Comparison of ENCODE assay signal across 18 cellular contexts in the genomic region with DNA sequence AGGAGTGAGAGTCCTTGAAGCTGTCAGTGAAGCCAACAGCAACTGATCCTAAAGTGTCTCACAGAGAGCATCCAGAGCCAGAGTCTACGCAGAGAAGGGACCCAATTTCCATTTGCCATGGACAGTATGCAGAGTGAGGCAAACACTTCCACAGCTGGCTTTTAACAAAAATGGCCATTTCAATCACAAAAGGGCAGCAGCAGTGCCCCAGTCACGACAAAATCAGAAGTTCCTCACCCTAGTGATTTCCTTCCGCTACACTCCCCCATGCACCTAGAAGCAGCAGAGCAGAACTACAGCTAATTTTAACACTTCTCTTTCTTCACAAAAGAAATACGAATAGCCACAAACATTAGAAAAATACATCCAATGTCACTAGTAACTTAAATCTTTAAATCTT. TPM values are rescaled to one million over a fixed set of nuclear protein-coding genes. Genes with fewer than 3 reads are reported as not detected.
DNase-seq lines count a peak whose midpoint lies in the region; ATAC-seq lines count a peak whose summit lies in the region.
"Had no signal": no experiment of that assay in that cellular context is flagged by ENCODE, and none has a peak within 500 bp of the region (broad histone marks: within the 10 kb centered on the region; RNA-seq: fewer than 3 reads in every experiment).

No MANE protein-coding gene starts in this region.

- DNase-seq in iPS DF 6.9 (ENCODE audit: low read depth, low spot score) (peak; percentile 20), NCI-H524 treated with DMSO at 0.1 percent for 48 hours (lab: John Stamatoyannopoulos, UW) (no peak), putamen (ENCODE audit: low spot score) (no peak), HT-29 (ENCODE audit: low spot score) (no peak)
- DNase-seq in stimulated activated CD8-positive, alpha-beta memory T cell treated with anti-CD3 and anti-CD28 coated beads, Interleukin-4, amount 100 ng/mL, for 48 hours: no peak
- DNase-seq: activated CD4-positive, CD25-positive, alpha-beta regulatory T cell treated with anti-CD3 and anti-CD28 coated beads, Interleukin-2, amount 50 U/mL, for 72 hours; activated gamma-delta T cell; CD4-positive, CD25-positive, alpha-beta regulatory T cell; cerebellar nuclear complex; left cardiac atrium; NCI-H1092; NCI-H510A; SHP77 treated with DMSO at 0.1 percent for 48 hours had no signal

- H3K36me3 ChIP-seq in iPS DF 6.9 (ENCODE audit: control insufficient read depth, insufficient read depth, low read length): no peaks in the 10 kb centered on the region; the same call in 1 of the 2 replicates

- H3K9me3 ChIP-seq in iPS DF 6.9 (ENCODE audit: control insufficient read depth, insufficient read depth, low read length): no peaks in the 10 kb centered on the region; the same call in 1 of the 2 replicates

- H3K4me1 ChIP-seq in iPS DF 6.9 (ENCODE audit: control insufficient read depth, insufficient read depth, low read length): peaks cover 12% of the 10 kb centered on the region

- WGBS in iPS DF 6.9 (ENCODE audit: insufficient coverage, insufficient read length): no CpG with 5 or more reads among the region's 4 CpGs

- no peaks in the 10 kb centered on the region for H3K27me3 ChIP-seq in iPS DF 6.9 (ENCODE audit: control insufficient read depth, insufficient read depth, low read length)

- no peak overlapping the region for H3K27ac ChIP-seq in iPS DF 6.9 (ENCODE audit: low read length)
- H3K27ac ChIP-seq: HL-60 had no signal

- peak; percentile 50 for ATAC-seq in GM18498 (IDR thresholded peaks at IDR 0.05; ENCODE audit: unreplicated experiment)
- ATAC-seq in GM21526 (IDR thresholded peaks at IDR 0.05; ENCODE audit: low FRiP score, unreplicated experiment): peak; percentile 56
- ATAC-seq in HG03354 (IDR thresholded peaks at IDR 0.05; ENCODE audit: poor library complexity, severe bottlenecking, unreplicated experiment): peak; percentile 67
- ATAC-seq: left cardiac atrium had no signal

- H3K4me3 ChIP-seq in iPS DF 6.9 (ENCODE audit: low read length): no peak overlapping the region
- H3K4me3 ChIP-seq: smooth muscle cell had no signal

RNA-seq across cellular contexts. Expression of a gene that starts 27.9 kb away (rescaled TPM):
- total RNA-seq in HT-29 (2014; rRNA removed; shearing (Covaris generic)): 30.4 and 33.4 TPM in 2 replicates
